Comparison of ENCODE assay signal across 1 cellular context in genomic region chr1:15657026-15657425, GRCh38.
TF ChIP-seq lines count a peak whose summit lies in the region.

No MANE protein-coding gene starts in this region.

TF ChIP-seq in SK-N-SH, 30 proteins besides CTCF, POLR2A, EP300 and RAD21 (continued from another document):
- TF ChIP-seq MAX (IDR thresholded peaks at IDR 0.05; ENCODE audit: low read depth) (no peak), FOXM1 (IDR thresholded peaks at IDR 0.05; ENCODE audit: low read depth) (no peak), EZH2phosphoT487 (IDR thresholded peaks at IDR 0.05; ENCODE audit: borderline replicate concordance, low read depth) (no peak), POLR2AphosphoS5 (IDR thresholded peaks at IDR 0.05; ENCODE audit: low read depth, low read length) (no peak), RXRA (IDR thresholded peaks at IDR 0.05; ENCODE audit: borderline replicate concordance, low read depth) (no peak)
- TF ChIP-seq, protein P1, sequence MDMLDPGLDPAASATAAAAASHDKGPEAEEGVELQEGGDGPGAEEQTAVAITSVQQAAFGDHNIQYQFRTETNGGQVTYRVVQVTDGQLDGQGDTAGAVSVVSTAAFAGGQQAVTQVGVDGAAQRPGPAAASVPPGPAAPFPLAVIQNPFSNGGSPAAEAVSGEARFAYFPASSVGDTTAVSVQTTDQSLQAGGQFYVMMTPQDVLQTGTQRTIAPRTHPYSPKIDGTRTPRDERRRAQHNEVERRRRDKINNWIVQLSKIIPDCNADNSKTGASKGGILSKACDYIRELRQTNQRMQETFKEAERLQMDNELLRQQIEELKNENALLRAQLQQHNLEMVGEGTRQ (IDR thresholded peaks at IDR 0.05; ENCODE audit: borderline replicate concordance, low read depth, low read length) = no peak
